Comparison of ENCODE assay signal across 8 cellular contexts in the genomic region with DNA sequence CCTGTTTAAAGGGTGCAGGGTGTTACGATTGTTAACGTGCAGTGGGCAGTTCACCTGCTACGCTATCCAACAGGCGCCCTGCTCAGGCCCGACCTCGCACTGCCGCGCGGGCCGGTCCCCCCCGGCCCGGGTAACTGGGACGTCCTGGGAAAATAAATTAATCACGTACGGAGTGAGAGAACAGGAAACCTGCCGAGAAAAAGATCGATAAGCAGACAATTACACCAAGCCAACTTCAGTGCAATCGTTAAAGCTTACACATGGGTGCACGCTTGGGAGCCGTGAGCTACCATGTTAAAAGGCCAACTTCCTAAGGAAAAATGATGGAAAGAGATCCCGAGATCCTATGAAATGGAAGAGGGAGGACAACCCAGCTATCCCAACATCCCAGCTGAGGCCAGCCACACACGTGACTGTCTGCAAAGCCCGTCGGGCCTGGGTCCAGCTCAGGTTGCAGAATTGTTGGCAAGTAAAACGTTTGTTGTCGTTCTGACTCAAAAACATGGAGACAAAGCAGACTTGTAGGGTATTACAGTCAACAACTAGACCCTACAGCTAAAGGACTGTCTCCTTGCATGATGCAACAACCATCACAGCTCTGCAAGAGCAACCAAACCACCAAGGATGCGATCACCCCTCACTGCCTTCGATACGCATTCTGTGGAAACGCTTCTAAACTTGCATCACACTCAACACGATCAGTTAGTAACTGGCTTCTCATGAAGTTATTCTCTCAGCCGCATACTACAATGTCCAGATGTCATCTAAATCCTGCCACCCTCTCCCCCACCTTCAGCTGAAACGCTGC. TPM values are rescaled to one million over a fixed set of nuclear protein-coding genes. Genes with fewer than 3 reads are reported as not detected.
DNase-seq lines count a peak whose midpoint lies in the region; ATAC-seq and TF ChIP-seq lines count a peak whose summit lies in the region.

No MANE protein-coding gene starts in this region.

- no peaks in the 10 kb centered on the region for H3K36me3 Mint-ChIP-seq in MCF 10A (ENCODE audit: insufficient read depth, unreplicated experiment)

- no peaks in the 10 kb centered on the region for H3K9me3 Mint-ChIP-seq in MCF 10A (ENCODE audit: unreplicated experiment)

- H3K4me1 Mint-ChIP-seq in MCF 10A (ENCODE audit: insufficient read depth, unreplicated experiment): peaks cover 11% of the 10 kb centered on the region

- no peak for ATAC-seq in HG02642 (IDR thresholded peaks at IDR 0.05; ENCODE audit: poor library complexity, unreplicated experiment)
- no peak for ATAC-seq in GM21381 (IDR thresholded peaks at IDR 0.05; ENCODE audit: unreplicated experiment)

- peak overlapping the region; percentile 89; the same call in 1 of the 2 replicates for H3K4me3 ChIP-seq in GM08714 (ENCODE audit: low read length)

- POLR2A ChIA-PET in MCF 10A (lab: Yijun Ruan, JAX): interaction anchor here (0.5 to 2.0 kb wide), 9 partner anchors 8 to 416 kb away, joined by 3 to 5 read pairs (median 4); no protein-coding TSS in a partner anchor

- DNase-seq in NCI-H146 treated with DMSO at 0.1 percent for 48 hours (lab: John Stamatoyannopoulos, UW; ENCODE audit: unreplicated experiment) (peak; percentile 65), MCF 10A (ENCODE audit: unreplicated experiment) (no peak), mucosa of gallbladder (ENCODE audit: low spot score) (peak; percentile 43), kidney glomerular epithelial cell (lab: John Stamatoyannopoulos, UW) (no peak), amygdala (lab: John Stamatoyannopoulos, UW) (no peak)

- no peak for TF ChIP-seq CTCF in MCF 10A (IDR thresholded peaks at IDR 0.05; ENCODE audit: unreplicated experiment)

- H3K27ac Mint-ChIP-seq in MCF 10A (ENCODE audit: low read depth, unreplicated experiment): peak overlapping the region; percentile 90

- TSS peak; percentile 69 for BruUV-seq in MCF 10A (replicated peaks; lab: Mats Ljungman, UMichigan)

- intact Hi-C loops in MCF 10A (cut with micrococcal nuclease): no loop called here

- CTCF ChIA-PET in MCF 10A (lab: Yijun Ruan, JAX): interaction anchor here (1.0 to 1.5 kb wide), 2 partner anchors 18 to 71 kb away, joined by 4 to 6 read pairs; no protein-coding TSS in a partner anchor

- H3K27me3 Mint-ChIP-seq in MCF 10A (ENCODE audit: insufficient read depth, unreplicated experiment): no peaks in the 10 kb centered on the region

- peak overlapping the region; percentile 92 for H3K4me3 Mint-ChIP-seq in MCF 10A (ENCODE audit: unreplicated experiment)

RNA-seq across cellular contexts. Expression of a gene that starts 0.7 kb away (rescaled TPM):
- 28.1 and 35.7 TPM in 2 replicates for total RNA-seq in MCF 10A (2022)
- 27.2 TPM for total RNA-seq in mucosa of gallbladder

Comparison
In these comparisons a context has a peak if more than half of its experiments do, and no peak if none do; other contexts are left out.
1. DNase-seq: peak in NCI-H146 treated with DMSO at 0.1 percent for 48 hours (single experiment) and mucosa of gallbladder (single experiment); none in MCF 10A (single experiment), kidney glomerular epithelial cell (single experiment) and amygdala (0 of 56).